ENCODE assay signal across 11 cellular contexts in genomic region chr10:30645340-30645827, GRCh38. TPM values are rescaled to one million over a fixed set of nuclear protein-coding genes. Genes with fewer than 3 reads are reported as not detected.
DNase-seq lines count a peak whose midpoint lies in the region; ATAC-seq and TF ChIP-seq lines count a peak whose summit lies in the region.
"Had no signal": no experiment of that assay in that cellular context is flagged by ENCODE, and none has a peak within 500 bp of the region (broad histone marks: within the 10 kb centered on the region; RNA-seq: fewer than 3 reads in every experiment).

No MANE protein-coding gene starts in this region.

- no peak for TF ChIP-seq CTCF in Calu3 (IDR thresholded peaks at IDR 0.05; ENCODE audit: unreplicated experiment)

- BruUV-seq in Calu3 (replicated peaks; lab: Mats Ljungman, UMichigan) = no TSS peak

- peaks cover 15% of the 10 kb centered on the region for H3K27me3 ChIP-seq in skeletal muscle satellite cell (ENCODE audit: control insufficient read depth, insufficient read depth, low read length)

- peaks cover 20% of the 10 kb centered on the region for H3K4me1 Mint-ChIP-seq in activated CD4-positive, alpha-beta T cell treated with anti-CD3 and anti-CD28 coated beads, Interleukin-2, amount 10 ng/mL, durations not matched to agents 24 days and 14 days
- peaks cover 20% of the 10 kb centered on the region for H3K4me1 Mint-ChIP-seq in T-helper 2 cell treated with Interferon-gamma antibody and Interleukin-4, amounts not matched to agents 5 μg/mL and 100 μg/mL, for 36 hours (ENCODE audit: low read depth)
- H3K4me1 Mint-ChIP-seq in Calu3 (ENCODE audit: low read depth, unreplicated experiment) = no peaks in the 10 kb centered on the region

- no peak overlapping the region for H3K27ac Mint-ChIP-seq in activated CD4-positive, alpha-beta T cell treated with anti-CD3 and anti-CD28 coated beads, Interleukin-2, amount 10 ng/mL, durations not matched to agents 24 days and 14 days
- H3K27ac Mint-ChIP-seq in T-helper 2 cell treated with Interferon-gamma antibody and Interleukin-4, amounts not matched to agents 5 μg/mL and 100 μg/mL, for 36 hours = no peak overlapping the region
- H3K27ac Mint-ChIP-seq in Calu3 (ENCODE audit: unreplicated experiment) = no peak overlapping the region

- ATAC-seq in left colon = no peak

- peaks cover 43% of the 10 kb centered on the region for H3K27me3 Mint-ChIP-seq in activated CD4-positive, alpha-beta T cell treated with anti-CD3 and anti-CD28 coated beads, Interleukin-2, amount 10 ng/mL, durations not matched to agents 24 days and 14 days
- H3K27me3 Mint-ChIP-seq in T-helper 2 cell treated with Interferon-gamma antibody and Interleukin-4, amounts not matched to agents 5 μg/mL and 100 μg/mL, for 36 hours (ENCODE audit: low read depth) = peaks cover 15% of the 10 kb centered on the region
- H3K27me3 Mint-ChIP-seq in Calu3 (ENCODE audit: unreplicated experiment) = peaks cover 58% of the 10 kb centered on the region

- H3K9ac ChIP-seq in skeletal muscle satellite cell (ENCODE audit: low read depth, low read length) = no peak overlapping the region

- H3K36me3 ChIP-seq in skeletal muscle satellite cell (ENCODE audit: insufficient read depth, low read length) = no peaks in the 10 kb centered on the region

- CTCF ChIA-PET in Calu3 (lab: Charles Lee) = interaction anchor here (0.5 kb wide), 1 partner anchor 38 kb away, joined by 3 read pairs; no protein-coding TSS in a partner anchor

- H3K9me3 Mint-ChIP-seq in activated CD4-positive, alpha-beta T cell treated with anti-CD3 and anti-CD28 coated beads, Interleukin-2, amount 10 ng/mL, durations not matched to agents 24 days and 14 days = no peaks in the 10 kb centered on the region
- no peaks in the 10 kb centered on the region for H3K9me3 Mint-ChIP-seq in T-helper 2 cell treated with Interferon-gamma antibody and Interleukin-4, amounts not matched to agents 5 μg/mL and 100 μg/mL, for 36 hours
- H3K9me3 Mint-ChIP-seq in Calu3 (ENCODE audit: low read depth, unreplicated experiment) = no peaks in the 10 kb centered on the region

- intact Hi-C loops in activated CD4-positive, alpha-beta T cell treated with anti-CD3 and anti-CD28 coated beads, Interleukin-2, amount 10 ng/mL, durations not matched to agents 24 days and 14 days (cut with micrococcal nuclease) = no loop called here
- intact Hi-C loops in cardiac septum (cut with DNase I) = no loop called here
- intact Hi-C loops in left colon (cut with DNase I, micrococcal nuclease) = no loop called here
- intact Hi-C loops in Calu3 (cut with micrococcal nuclease; ENCODE audit: unreplicated experiment) = no loop called here

- H3K4me3 ChIP-seq in skeletal muscle satellite cell (ENCODE audit: low read length) = no peak overlapping the region

- no peaks in the 10 kb centered on the region for H3K36me3 Mint-ChIP-seq in activated CD4-positive, alpha-beta T cell treated with anti-CD3 and anti-CD28 coated beads, Interleukin-2, amount 10 ng/mL, durations not matched to agents 24 days and 14 days (ENCODE audit: low read depth)
- H3K36me3 Mint-ChIP-seq in T-helper 2 cell treated with Interferon-gamma antibody and Interleukin-4, amounts not matched to agents 5 μg/mL and 100 μg/mL, for 36 hours (ENCODE audit: low read depth) = no peaks in the 10 kb centered on the region
- H3K36me3 Mint-ChIP-seq in Calu3 (ENCODE audit: insufficient read depth, unreplicated experiment) = no peaks in the 10 kb centered on the region

- H3K4me2 ChIP-seq in skeletal muscle satellite cell (ENCODE audit: low read length) = peak overlapping the region; percentile 20

- H3K4me1 ChIP-seq in skeletal muscle satellite cell (ENCODE audit: control insufficient read depth, insufficient read depth, low read length) = no peaks in the 10 kb centered on the region

- peak overlapping the region; percentile 21 for H3K4me3 Mint-ChIP-seq in activated CD4-positive, alpha-beta T cell treated with anti-CD3 and anti-CD28 coated beads, Interleukin-2, amount 10 ng/mL, durations not matched to agents 24 days and 14 days
- peak overlapping the region; percentile 5 for H3K4me3 Mint-ChIP-seq in T-helper 2 cell treated with Interferon-gamma antibody and Interleukin-4, amounts not matched to agents 5 μg/mL and 100 μg/mL, for 36 hours
- no peak overlapping the region for H3K4me3 Mint-ChIP-seq in Calu3 (ENCODE audit: low read depth, unreplicated experiment)

- H3K9me3 ChIP-seq in skeletal muscle satellite cell (replicated peaks; ENCODE audit: low read length) = no peaks in the 10 kb centered on the region

- no peak for DNase-seq in activated CD4-positive, alpha-beta T cell treated with anti-CD3 and anti-CD28 coated beads, Interleukin-2, amount 10 ng/mL, durations not matched to agents 24 days and 14 days
- no peak for DNase-seq in activated CD4-positive, alpha-beta T cell treated with anti-CD3 and anti-CD28 coated beads, Interleukin-2, amount 50 U/mL, for 1 hour
- peak; percentile 30 for DNase-seq in T-helper 2 cell treated with Interferon-gamma antibody and Interleukin-4, amounts not matched to agents 5 μg/mL and 100 μg/mL, for 36 hours (ENCODE audit: low spot score)
- DNase-seq in cardiac septum (ENCODE audit: low spot score) = peak; percentile 73
- no peak for DNase-seq in left colon
- no peak for DNase-seq in Calu3
- DNase-seq in NCI-H345 treated with DMSO at 0.1 percent for 48 hours (lab: John Stamatoyannopoulos, UW; ENCODE audit: unreplicated experiment) = no peak
- DNase-seq: activated CD4-positive, alpha-beta T cell treated with anti-CD3 and anti-CD28 coated beads, Interleukin-2, amount 50 U/mL, for 4 hours; NCI-H1092 treated with DMSO at 0.1 percent for 48 hours had no signal

RNA-seq across cellular contexts. Expression of gene LYZL2, which starts 15.8 kb away (rescaled TPM):
- total RNA-seq in activated CD4-positive, alpha-beta T cell treated with anti-CD3 and anti-CD28 coated beads, Interleukin-2, amount 10 ng/mL, durations not matched to agents 24 days and 14 days = not detected in 2 replicates
- total RNA-seq in cardiac septum (not detected), left colon (not detected), Calu3 (2022) (not detected in 2 replicates)
- total RNA-seq in skeletal muscle satellite cell (2012; rRNA removed) = not detected in 2 replicates
- total RNA-seq: frontal cortex had no signal

Comparison
In these comparisons a context has a peak if more than half of its experiments do, and no peak if none do; other contexts are left out.
1. DNase-seq: peak in T-helper 2 cell treated with Interferon-gamma antibody and Interleukin-4, amounts not matched to agents 5 μg/mL and 100 μg/mL, for 36 hours (single experiment) and cardiac septum (single experiment); none in activated CD4-positive, alpha-beta T cell treated with anti-CD3 and anti-CD28 coated beads, Interleukin-2, amount 10 ng/mL, durations not matched to agents 24 days and 14 days (single experiment), activated CD4-positive, alpha-beta T cell treated with anti-CD3 and anti-CD28 coated beads, Interleukin-2, amount 50 U/mL, for 1 hour (single experiment), left colon (0 of 2), Calu3 (single experiment) and NCI-H345 treated with DMSO at 0.1 percent for 48 hours (single experiment).